Comparison of ENCODE assay signal across 1 cellular context in genomic region chr7:5773661-5774086, GRCh38.
TF ChIP-seq lines count a peak whose summit lies in the region.

No MANE protein-coding gene starts in this region.

TF ChIP-seq in GM23338, 12 proteins besides CTCF, POLR2A, EP300 and RAD21 (continued from another document):
- TF ChIP-seq ZNF462 (CRISPR knock-in tag; IDR thresholded peaks at IDR 0.05) = no peak
- TF ChIP-seq NANOG (IDR thresholded peaks at IDR 0.05; ENCODE audit: borderline replicate concordance) = no peak
- no peak for TF ChIP-seq JUNB (IDR thresholded peaks at IDR 0.05; ENCODE audit: unreplicated experiment)
- TF ChIP-seq ZNF331 (CRISPR knock-in tag; IDR thresholded peaks at IDR 0.05; ENCODE audit: low read depth) = no peak
